Comparison of ENCODE assay signal across 12 cellular contexts in genomic region chr5:1827410-1828397, GRCh38. TPM values are rescaled to one million over a fixed set of nuclear protein-coding genes. Genes with fewer than 3 reads are reported as not detected.
DNase-seq lines count a peak whose midpoint lies in the region; ATAC-seq and TF ChIP-seq lines count a peak whose summit lies in the region.
"Had no signal": no experiment of that assay in that cellular context is flagged by ENCODE, and none has a peak within 500 bp of the region (broad histone marks: within the 10 kb centered on the region; RNA-seq: fewer than 3 reads in every experiment).

No MANE protein-coding gene starts in this region.

- no peak overlapping the region for H3K4me3 ChIP-seq in mucosa of descending colon
- H3K4me3 ChIP-seq: uterus had no signal

- H3K9me3 ChIP-seq in mucosa of descending colon: no peaks in the 10 kb centered on the region
- H3K9me3 ChIP-seq: uterus had no signal

- DNase-seq in activated naive CD8-positive, alpha-beta T cell treated with anti-CD3 and anti-CD28 coated beads for 36 hours: peak; percentile 11
- peak in 2 of 3 donors; percentile 16 to 48 for DNase-seq in mucosa of descending colon
- no peak for DNase-seq in DMS153 (lab: John Stamatoyannopoulos, UW)
- no peak for DNase-seq in kidney tubule cell (ENCODE audit: low spot score)
- DNase-seq: uterus had no signal

- H3K36me3 ChIP-seq in mucosa of descending colon (ENCODE audit: low read depth): no peaks in the 10 kb centered on the region
- H3K36me3 ChIP-seq: uterus had no signal

- peak; percentile 77 for ATAC-seq in GM18511 (IDR thresholded peaks at IDR 0.05; ENCODE audit: unreplicated experiment)
- ATAC-seq in HG03159 (IDR thresholded peaks at IDR 0.05; ENCODE audit: unreplicated experiment): peak; percentile 62
- ATAC-seq in mucosa of descending colon: peak; percentile 69
- no peak for ATAC-seq in HG03025 (IDR thresholded peaks at IDR 0.05; ENCODE audit: low FRiP score, unreplicated experiment)
- no peak for ATAC-seq in HG02642 (IDR thresholded peaks at IDR 0.05; ENCODE audit: poor library complexity, unreplicated experiment)

- H3K27ac Mint-ChIP-seq in activated naive CD8-positive, alpha-beta T cell treated with anti-CD3 and anti-CD28 coated beads for 36 hours: no peak overlapping the region
- H3K27ac Mint-ChIP-seq: nephron had no signal

- no peaks in the 10 kb centered on the region for H3K4me1 Mint-ChIP-seq in activated naive CD8-positive, alpha-beta T cell treated with anti-CD3 and anti-CD28 coated beads for 36 hours
- H3K4me1 Mint-ChIP-seq: nephron had no signal

- intact Hi-C loops in mucosa of descending colon (cut with DNase I, micrococcal nuclease): no loop called here

- H3K27me3 Mint-ChIP-seq in activated naive CD8-positive, alpha-beta T cell treated with anti-CD3 and anti-CD28 coated beads for 36 hours: no peaks in the 10 kb centered on the region

- no peaks in the 10 kb centered on the region for H3K9me3 Mint-ChIP-seq in activated naive CD8-positive, alpha-beta T cell treated with anti-CD3 and anti-CD28 coated beads for 36 hours
- H3K9me3 Mint-ChIP-seq: nephron had no signal

- H3K4me3 Mint-ChIP-seq in activated naive CD8-positive, alpha-beta T cell treated with anti-CD3 and anti-CD28 coated beads for 36 hours: no peak overlapping the region
- H3K4me3 Mint-ChIP-seq: nephron had no signal

- TF ChIP-seq CTCF in mucosa of descending colon (IDR thresholded peaks at IDR 0.05): no peak

- H3K4me1 ChIP-seq in mucosa of descending colon (ENCODE audit: low read depth): no peaks in the 10 kb centered on the region
- H3K4me1 ChIP-seq: uterus had no signal

- H3K36me3 Mint-ChIP-seq in activated naive CD8-positive, alpha-beta T cell treated with anti-CD3 and anti-CD28 coated beads for 36 hours: no peaks in the 10 kb centered on the region

RNA-seq across cellular contexts. Expression of gene NDUFS6, which starts 26.5 kb away (rescaled TPM):
- 10 to 100 TPM; 40.5 to 42.4 TPM for total RNA-seq in activated naive CD8-positive, alpha-beta T cell treated with anti-CD3 and anti-CD28 coated beads for 36 hours
- 10 to 100 TPM; 38.7 to 43.5 (median 39.3) TPM for total RNA-seq in mucosa of descending colon

RNA-seq across cellular contexts. Expression of gene MRPL36, which starts 28.1 kb away (rescaled TPM):
- 100 to 1,000 TPM; 104 to 108 TPM for total RNA-seq in activated naive CD8-positive, alpha-beta T cell treated with anti-CD3 and anti-CD28 coated beads for 36 hours
- 10 to 100 TPM; 26.3 to 41.4 (median 28.6) TPM for total RNA-seq in mucosa of descending colon

RNA-seq across cellular contexts. Expression of gene IRX4, which starts 55.0 kb away (rescaled TPM):
- not detected for total RNA-seq in activated naive CD8-positive, alpha-beta T cell treated with anti-CD3 and anti-CD28 coated beads for 36 hours
- not detected for total RNA-seq in mucosa of descending colon
- total RNA-seq: activated CD8-positive, alpha-beta memory T cell treated with anti-CD3 and anti-CD28 coated beads for 36 hours; glomerular endothelial cell; uterus had no signal

Comparison
In these comparisons a context has a peak if more than half of its experiments do, and no peak if none do; other contexts are left out.
1. ATAC-seq: peak in GM18511 (single experiment), HG03159 (single experiment) and mucosa of descending colon (single experiment); none in HG03025 (single experiment) and HG02642 (single experiment).
2. DNase-seq: peak in activated naive CD8-positive, alpha-beta T cell treated with anti-CD3 and anti-CD28 coated beads for 36 hours (single experiment) and mucosa of descending colon (2 of 3); none in DMS153 (single experiment) and kidney tubule cell (single experiment).